In the genomic region with DNA sequence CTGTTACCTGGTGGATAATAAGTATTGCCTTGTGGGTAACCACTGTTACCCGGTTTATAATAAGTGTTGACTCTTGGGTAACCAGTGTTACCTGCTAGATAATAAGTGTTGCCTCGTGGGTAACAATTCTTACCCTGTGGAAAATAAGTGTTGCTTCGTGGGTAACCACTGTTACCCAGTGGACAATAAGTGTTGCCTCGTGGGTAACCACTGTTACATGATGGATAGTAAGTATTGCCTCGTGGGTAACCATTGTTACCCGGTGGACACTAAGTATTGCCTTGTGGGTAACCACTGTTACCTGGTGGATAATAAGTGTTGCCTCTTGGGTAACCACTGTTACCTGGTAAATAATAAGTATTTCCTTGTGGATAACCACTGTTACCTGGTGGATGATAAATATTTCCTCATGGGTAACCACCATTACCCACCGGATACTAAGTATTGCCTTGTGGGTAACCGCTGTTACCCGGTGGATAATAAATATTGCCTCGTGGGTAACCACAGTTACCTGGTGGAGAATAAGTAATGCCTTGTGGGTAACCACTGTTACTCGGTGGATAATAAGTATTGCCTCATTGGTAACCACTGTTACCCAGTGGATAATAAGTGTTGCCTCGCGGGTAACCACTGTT, we compare ENCODE assay signal across 1 cellular context.
TF ChIP-seq lines count a peak whose summit lies in the region.

No MANE protein-coding gene starts in this region.

TF ChIP-seq in GM12878, 131 proteins besides CTCF, POLR2A, EP300 and RAD21 (continued from another document and continues in another):
- TF ChIP-seq, protein P1, sequence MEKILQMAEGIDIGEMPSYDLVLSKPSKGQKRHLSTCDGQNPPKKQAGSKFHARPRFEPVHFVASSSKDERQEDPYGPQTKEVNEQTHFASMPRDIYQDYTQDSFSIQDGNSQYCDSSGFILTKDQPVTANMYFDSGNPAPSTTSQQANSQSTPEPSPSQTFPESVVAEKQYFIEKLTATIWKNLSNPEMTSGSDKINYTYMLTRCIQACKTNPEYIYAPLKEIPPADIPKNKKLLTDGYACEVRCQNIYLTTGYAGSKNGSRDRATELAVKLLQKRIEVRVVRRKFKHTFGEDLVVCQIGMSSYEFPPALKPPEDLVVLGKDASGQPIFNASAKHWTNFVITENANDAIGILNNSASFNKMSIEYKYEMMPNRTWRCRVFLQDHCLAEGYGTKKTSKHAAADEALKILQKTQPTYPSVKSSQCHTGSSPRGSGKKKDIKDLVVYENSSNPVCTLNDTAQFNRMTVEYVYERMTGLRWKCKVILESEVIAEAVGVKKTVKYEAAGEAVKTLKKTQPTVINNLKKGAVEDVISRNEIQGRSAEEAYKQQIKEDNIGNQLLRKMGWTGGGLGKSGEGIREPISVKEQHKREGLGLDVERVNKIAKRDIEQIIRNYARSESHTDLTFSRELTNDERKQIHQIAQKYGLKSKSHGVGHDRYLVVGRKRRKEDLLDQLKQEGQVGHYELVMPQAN (conservative IDR thresholded peaks at IDR 0.05), result no peak
- TF ChIP-seq POLR2AphosphoS5 (IDR thresholded peaks at IDR 0.05; ENCODE audit: low read length) (no peak), KAT2A (conservative IDR thresholded peaks at IDR 0.05; ENCODE audit: control insufficient read depth, low read depth, low read length) (no peak), POU2F2 (IDR thresholded peaks at IDR 0.05; ENCODE audit: borderline replicate concordance, low read depth, low read length) (peak; percentile 88; the same call in 1 of the 3 replicates), RUNX3 (IDR thresholded peaks at IDR 0.05; ENCODE audit: low read length) (peak; percentile 40), SMAD5 (IDR thresholded peaks at IDR 0.05; ENCODE audit: low read depth) (no peak), CHD1 (IDR thresholded peaks at IDR 0.05; ENCODE audit: low read depth, low read length) (no peak), RAD51 (IDR thresholded peaks at IDR 0.05) (0 out of 2 replicates have a peak, but pooled peaks have one; percentile 19), IRF4 (IDR thresholded peaks at IDR 0.05; ENCODE audit: low read depth, low read length) (no peak), SUPT20H (IDR thresholded peaks at IDR 0.05; ENCODE audit: borderline replicate concordance, control insufficient read depth, low read depth, low read length) (no peak), TAF1 (IDR thresholded peaks at IDR 0.05; ENCODE audit: borderline replicate concordance, low read depth, low read length) (no peak), MTA3 (IDR thresholded peaks at IDR 0.05; ENCODE audit: borderline replicate concordance, low read length) (no peak), RCOR1 (conservative IDR thresholded peaks at IDR 0.05; ENCODE audit: low read depth, low read length) (peak; percentile 76; the same call in 1 of the 2 replicates), HCFC1 (IDR thresholded peaks at IDR 0.05; ENCODE audit: low read length) (no peak), FOXK2 (IDR thresholded peaks at IDR 0.05) (no peak), SREBF1 (IDR thresholded peaks at IDR 0.05; ENCODE audit: low read length) (peak; percentile 87), NRF1 (conservative IDR thresholded peaks at IDR 0.05; ENCODE audit: low read depth, low read length) (no peak), EZH2 (IDR thresholded peaks at IDR 0.05; ENCODE audit: borderline replicate concordance, control insufficient read depth, low read depth, low read length) (no peak), RBBP5 (conservative IDR thresholded peaks at IDR 0.05) (no peak), GATAD2B (conservative IDR thresholded peaks at IDR 0.05; ENCODE audit: low read depth) (no peak; the same call in 1 of the 2 replicates)
- TF ChIP-seq, protein P2, sequence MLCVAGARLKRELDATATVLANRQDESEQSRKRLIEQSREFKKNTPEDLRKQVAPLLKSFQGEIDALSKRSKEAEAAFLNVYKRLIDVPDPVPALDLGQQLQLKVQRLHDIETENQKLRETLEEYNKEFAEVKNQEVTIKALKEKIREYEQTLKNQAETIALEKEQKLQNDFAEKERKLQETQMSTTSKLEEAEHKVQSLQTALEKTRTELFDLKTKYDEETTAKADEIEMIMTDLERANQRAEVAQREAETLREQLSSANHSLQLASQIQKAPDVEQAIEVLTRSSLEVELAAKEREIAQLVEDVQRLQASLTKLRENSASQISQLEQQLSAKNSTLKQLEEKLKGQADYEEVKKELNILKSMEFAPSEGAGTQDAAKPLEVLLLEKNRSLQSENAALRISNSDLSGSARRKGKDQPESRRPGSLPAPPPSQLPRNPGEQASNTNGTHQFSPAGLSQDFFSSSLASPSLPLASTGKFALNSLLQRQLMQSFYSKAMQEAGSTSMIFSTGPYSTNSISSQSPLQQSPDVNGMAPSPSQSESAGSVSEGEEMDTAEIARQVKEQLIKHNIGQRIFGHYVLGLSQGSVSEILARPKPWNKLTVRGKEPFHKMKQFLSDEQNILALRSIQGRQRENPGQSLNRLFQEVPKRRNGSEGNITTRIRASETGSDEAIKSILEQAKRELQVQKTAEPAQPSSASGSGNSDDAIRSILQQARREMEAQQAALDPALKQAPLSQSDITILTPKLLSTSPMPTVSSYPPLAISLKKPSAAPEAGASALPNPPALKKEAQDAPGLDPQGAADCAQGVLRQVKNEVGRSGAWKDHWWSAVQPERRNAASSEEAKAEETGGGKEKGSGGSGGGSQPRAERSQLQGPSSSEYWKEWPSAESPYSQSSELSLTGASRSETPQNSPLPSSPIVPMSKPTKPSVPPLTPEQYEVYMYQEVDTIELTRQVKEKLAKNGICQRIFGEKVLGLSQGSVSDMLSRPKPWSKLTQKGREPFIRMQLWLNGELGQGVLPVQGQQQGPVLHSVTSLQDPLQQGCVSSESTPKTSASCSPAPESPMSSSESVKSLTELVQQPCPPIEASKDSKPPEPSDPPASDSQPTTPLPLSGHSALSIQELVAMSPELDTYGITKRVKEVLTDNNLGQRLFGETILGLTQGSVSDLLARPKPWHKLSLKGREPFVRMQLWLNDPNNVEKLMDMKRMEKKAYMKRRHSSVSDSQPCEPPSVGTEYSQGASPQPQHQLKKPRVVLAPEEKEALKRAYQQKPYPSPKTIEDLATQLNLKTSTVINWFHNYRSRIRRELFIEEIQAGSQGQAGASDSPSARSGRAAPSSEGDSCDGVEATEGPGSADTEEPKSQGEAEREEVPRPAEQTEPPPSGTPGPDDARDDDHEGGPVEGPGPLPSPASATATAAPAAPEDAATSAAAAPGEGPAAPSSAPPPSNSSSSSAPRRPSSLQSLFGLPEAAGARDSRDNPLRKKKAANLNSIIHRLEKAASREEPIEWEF (IDR thresholded peaks at IDR 0.05; ENCODE audit: insufficient replicate concordance, low read depth, low read length), result no peak
- TF ChIP-seq, protein P3, sequence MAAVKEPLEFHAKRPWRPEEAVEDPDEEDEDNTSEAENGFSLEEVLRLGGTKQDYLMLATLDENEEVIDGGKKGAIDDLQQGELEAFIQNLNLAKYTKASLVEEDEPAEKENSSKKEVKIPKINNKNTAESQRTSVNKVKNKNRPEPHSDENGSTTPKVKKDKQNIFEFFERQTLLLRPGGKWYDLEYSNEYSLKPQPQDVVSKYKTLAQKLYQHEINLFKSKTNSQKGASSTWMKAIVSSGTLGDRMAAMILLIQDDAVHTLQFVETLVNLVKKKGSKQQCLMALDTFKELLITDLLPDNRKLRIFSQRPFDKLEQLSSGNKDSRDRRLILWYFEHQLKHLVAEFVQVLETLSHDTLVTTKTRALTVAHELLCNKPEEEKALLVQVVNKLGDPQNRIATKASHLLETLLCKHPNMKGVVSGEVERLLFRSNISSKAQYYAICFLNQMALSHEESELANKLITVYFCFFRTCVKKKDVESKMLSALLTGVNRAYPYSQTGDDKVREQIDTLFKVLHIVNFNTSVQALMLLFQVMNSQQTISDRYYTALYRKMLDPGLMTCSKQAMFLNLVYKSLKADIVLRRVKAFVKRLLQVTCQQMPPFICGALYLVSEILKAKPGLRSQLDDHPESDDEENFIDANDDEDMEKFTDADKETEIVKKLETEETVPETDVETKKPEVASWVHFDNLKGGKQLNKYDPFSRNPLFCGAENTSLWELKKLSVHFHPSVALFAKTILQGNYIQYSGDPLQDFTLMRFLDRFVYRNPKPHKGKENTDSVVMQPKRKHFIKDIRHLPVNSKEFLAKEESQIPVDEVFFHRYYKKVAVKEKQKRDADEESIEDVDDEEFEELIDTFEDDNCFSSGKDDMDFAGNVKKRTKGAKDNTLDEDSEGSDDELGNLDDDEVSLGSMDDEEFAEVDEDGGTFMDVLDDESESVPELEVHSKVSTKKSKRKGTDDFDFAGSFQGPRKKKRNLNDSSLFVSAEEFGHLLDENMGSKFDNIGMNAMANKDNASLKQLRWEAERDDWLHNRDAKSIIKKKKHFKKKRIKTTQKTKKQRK (IDR thresholded peaks at IDR 0.05; ENCODE audit: low read depth, low read length), result no peak
- TF ChIP-seq, protein P4, sequence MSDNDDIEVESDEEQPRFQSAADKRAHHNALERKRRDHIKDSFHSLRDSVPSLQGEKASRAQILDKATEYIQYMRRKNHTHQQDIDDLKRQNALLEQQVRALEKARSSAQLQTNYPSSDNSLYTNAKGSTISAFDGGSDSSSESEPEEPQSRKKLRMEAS (IDR thresholded peaks at IDR 0.05; ENCODE audit: low read depth, low read length), result no peak
- TF ChIP-seq, protein P5, sequence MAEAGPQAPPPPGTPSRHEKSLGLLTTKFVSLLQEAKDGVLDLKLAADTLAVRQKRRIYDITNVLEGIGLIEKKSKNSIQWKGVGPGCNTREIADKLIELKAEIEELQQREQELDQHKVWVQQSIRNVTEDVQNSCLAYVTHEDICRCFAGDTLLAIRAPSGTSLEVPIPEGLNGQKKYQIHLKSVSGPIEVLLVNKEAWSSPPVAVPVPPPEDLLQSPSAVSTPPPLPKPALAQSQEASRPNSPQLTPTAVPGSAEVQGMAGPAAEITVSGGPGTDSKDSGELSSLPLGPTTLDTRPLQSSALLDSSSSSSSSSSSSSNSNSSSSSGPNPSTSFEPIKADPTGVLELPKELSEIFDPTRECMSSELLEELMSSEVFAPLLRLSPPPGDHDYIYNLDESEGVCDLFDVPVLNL (IDR thresholded peaks at IDR 0.05; ENCODE audit: low read depth, low read length), result no peak
- TF ChIP-seq, protein P6, sequence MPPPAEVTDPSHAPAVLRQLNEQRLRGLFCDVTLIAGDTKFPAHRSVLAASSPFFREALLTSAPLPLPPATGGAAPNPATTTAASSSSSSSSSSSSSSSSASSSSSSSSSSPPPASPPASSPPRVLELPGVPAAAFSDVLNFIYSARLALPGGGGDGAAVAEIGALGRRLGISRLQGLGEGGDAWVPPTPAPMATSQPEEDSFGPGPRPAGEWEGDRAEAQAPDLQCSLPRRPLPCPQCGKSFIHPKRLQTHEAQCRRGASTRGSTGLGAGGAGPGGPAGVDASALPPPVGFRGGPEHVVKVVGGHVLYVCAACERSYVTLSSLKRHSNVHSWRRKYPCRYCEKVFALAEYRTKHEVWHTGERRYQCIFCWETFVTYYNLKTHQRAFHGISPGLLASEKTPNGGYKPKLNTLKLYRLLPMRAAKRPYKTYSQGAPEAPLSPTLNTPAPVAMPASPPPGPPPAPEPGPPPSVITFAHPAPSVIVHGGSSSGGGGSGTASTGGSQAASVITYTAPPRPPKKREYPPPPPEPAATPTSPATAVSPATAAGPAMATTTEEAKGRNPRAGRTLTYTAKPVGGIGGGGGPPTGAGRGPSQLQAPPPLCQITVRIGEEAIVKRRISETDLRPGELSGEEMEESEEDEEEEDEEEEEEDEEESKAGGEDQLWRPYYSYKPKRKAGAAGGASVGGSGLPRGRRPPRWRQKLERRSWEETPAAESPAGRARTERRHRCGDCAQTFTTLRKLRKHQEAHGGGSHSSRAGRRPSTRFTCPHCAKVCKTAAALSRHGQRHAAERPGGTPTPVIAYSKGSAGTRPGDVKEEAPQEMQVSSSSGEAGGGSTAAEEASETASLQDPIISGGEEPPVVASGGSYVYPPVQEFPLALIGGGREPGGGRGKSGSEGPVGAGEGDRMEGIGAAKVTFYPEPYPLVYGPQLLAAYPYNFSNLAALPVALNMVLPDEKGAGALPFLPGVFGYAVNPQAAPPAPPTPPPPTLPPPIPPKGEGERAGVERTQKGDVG (CRISPR knock-in tag; IDR thresholded peaks at IDR 0.05), result peak; percentile 86; the same call in 1 of the 2 replicates
- TF ChIP-seq, protein P7, sequence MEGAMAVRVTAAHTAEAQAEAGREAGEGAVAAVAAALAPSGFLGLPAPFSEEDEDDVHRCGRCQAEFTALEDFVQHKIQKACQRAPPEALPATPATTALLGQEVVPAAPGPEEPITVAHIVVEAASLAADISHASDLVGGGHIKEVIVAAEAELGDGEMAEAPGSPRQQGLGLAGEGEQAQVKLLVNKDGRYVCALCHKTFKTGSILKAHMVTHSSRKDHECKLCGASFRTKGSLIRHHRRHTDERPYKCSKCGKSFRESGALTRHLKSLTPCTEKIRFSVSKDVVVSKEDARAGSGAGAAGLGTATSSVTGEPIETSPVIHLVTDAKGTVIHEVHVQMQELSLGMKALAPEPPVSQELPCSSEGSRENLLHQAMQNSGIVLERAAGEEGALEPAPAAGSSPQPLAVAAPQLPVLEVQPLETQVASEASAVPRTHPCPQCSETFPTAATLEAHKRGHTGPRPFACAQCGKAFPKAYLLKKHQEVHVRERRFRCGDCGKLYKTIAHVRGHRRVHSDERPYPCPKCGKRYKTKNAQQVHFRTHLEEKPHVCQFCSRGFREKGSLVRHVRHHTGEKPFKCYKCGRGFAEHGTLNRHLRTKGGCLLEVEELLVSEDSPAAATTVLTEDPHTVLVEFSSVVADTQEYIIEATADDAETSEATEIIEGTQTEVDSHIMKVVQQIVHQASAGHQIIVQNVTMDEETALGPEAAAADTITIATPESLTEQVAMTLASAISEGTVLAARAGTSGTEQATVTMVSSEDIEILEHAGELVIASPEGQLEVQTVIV (IDR thresholded peaks at IDR 0.05; ENCODE audit: borderline replicate concordance, partially characterized antibody), result no peak
- TF ChIP-seq, protein P8, sequence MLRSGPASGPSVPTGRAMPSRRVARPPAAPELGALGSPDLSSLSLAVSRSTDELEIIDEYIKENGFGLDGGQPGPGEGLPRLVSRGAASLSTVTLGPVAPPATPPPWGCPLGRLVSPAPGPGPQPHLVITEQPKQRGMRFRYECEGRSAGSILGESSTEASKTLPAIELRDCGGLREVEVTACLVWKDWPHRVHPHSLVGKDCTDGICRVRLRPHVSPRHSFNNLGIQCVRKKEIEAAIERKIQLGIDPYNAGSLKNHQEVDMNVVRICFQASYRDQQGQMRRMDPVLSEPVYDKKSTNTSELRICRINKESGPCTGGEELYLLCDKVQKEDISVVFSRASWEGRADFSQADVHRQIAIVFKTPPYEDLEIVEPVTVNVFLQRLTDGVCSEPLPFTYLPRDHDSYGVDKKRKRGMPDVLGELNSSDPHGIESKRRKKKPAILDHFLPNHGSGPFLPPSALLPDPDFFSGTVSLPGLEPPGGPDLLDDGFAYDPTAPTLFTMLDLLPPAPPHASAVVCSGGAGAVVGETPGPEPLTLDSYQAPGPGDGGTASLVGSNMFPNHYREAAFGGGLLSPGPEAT (IDR thresholded peaks at IDR 0.05; ENCODE audit: low read depth), result no peak
- TF ChIP-seq, protein P9, sequence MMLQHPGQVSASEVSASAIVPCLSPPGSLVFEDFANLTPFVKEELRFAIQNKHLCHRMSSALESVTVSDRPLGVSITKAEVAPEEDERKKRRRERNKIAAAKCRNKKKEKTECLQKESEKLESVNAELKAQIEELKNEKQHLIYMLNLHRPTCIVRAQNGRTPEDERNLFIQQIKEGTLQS (IDR thresholded peaks at IDR 0.05; ENCODE audit: borderline replicate concordance, extremely low read depth, low read depth, low read length), result no peak
